In genomic region chr9:3783156-3783555, GRCh38 we compare ENCODE assay signal across 26 cellular contexts.
"Had no signal": no experiment of that assay in that cellular context is flagged by ENCODE, and none has a peak within 500 bp of the region (broad histone marks: within the 10 kb centered on the region; RNA-seq: fewer than 3 reads in every experiment).

No MANE protein-coding gene starts in this region.

- H3K27ac ChIP-seq: gastrocnemius medialis, heart left ventricle, hepatocyte, left lung, ovary, right lobe of liver, stomach, thyroid gland, vagina had no signal

- H3K79me2 ChIP-seq: hepatocyte had no signal

- H3K9me3 Mint-ChIP-seq: stimulated activated effector memory CD8-positive, alpha-beta T cell treated with anti-CD3 and anti-CD28 coated beads, Interleukin-12 subunit alpha, Interleukin-12 subunit beta, amount 100 ng/mL, for 72 hours had no signal

- H3K4me1 Mint-ChIP-seq: naive thymus-derived CD4-positive, alpha-beta T cell; nephron; stimulated activated effector memory CD8-positive, alpha-beta T cell treated with anti-CD3 and anti-CD28 coated beads, Interleukin-12 subunit alpha, Interleukin-12 subunit beta, amount 100 ng/mL, for 72 hours had no signal

- H3K9me3 ChIP-seq: gastrocnemius medialis, ovary, right lobe of liver, thyroid gland, vagina had no signal

- H2AFZ ChIP-seq: hepatocyte had no signal

- H3K4me3 ChIP-seq: gastrocnemius medialis, heart left ventricle, hepatocyte, left lung, ovary, right lobe of liver, smooth muscle cell, stomach, thyroid gland, vagina had no signal

- DNase-seq: cerebellar nuclear complex; cortex of kidney; gastrocnemius medialis; heart left ventricle; left cardiac atrium; left lung; mesendoderm; midbrain; naive thymus-derived CD4-positive, alpha-beta T cell; nucleus accumbens; ovary; posterior cingulate gyrus; right lobe of liver; stimulated activated CD4-positive, alpha-beta T cell treated with anti-CD3 and anti-CD28 coated beads, Interleukin-12 subunit alpha, Interleukin-12 subunit beta, amount 100 ng/mL, for 4 hours; stimulated activated CD4-positive, alpha-beta T cell treated with anti-CD3 and anti-CD28 coated beads, Interleukin-1b, Interleukin-23, amount 100 ng/mL, for 48 hours; stimulated activated CD4-positive, alpha-beta T cell treated with anti-CD3 and anti-CD28 coated beads, Interleukin-4, amount 100 ng/mL, for 1 hour; stimulated activated naive CD4-positive, alpha-beta T cell treated with Interleukin-2 at 50 U/mL for 16 hours; stomach; thyroid gland; trophoblast cell had no signal

- H3K4me3 Mint-ChIP-seq: naive thymus-derived CD4-positive, alpha-beta T cell; nephron; stimulated activated effector memory CD8-positive, alpha-beta T cell treated with anti-CD3 and anti-CD28 coated beads, Interleukin-12 subunit alpha, Interleukin-12 subunit beta, amount 100 ng/mL, for 72 hours had no signal

- ATAC-seq: esophagus mucosa; gastrocnemius medialis; heart left ventricle; left cardiac atrium; left lung; naive thymus-derived CD4-positive, alpha-beta T cell; right lobe of liver; stimulated activated effector memory CD8-positive, alpha-beta T cell treated with anti-CD3 and anti-CD28 coated beads, Interleukin-12 subunit alpha, Interleukin-12 subunit beta, amount 100 ng/mL, for 72 hours had no signal

- H3K27ac Mint-ChIP-seq: naive thymus-derived CD4-positive, alpha-beta T cell; nephron; stimulated activated effector memory CD8-positive, alpha-beta T cell treated with anti-CD3 and anti-CD28 coated beads, Interleukin-12 subunit alpha, Interleukin-12 subunit beta, amount 100 ng/mL, for 72 hours had no signal

- H3K4me1 ChIP-seq: gastrocnemius medialis, heart left ventricle, left lung, right lobe of liver, stomach, thyroid gland, vagina had no signal

- H3K27me3 ChIP-seq: gastrocnemius medialis, heart left ventricle, hepatocyte, left lung, ovary, right lobe of liver, stomach, thyroid gland, vagina had no signal

- H3K4me2 ChIP-seq: hepatocyte, smooth muscle cell had no signal

- H3K36me3 Mint-ChIP-seq: naive thymus-derived CD4-positive, alpha-beta T cell; stimulated activated effector memory CD8-positive, alpha-beta T cell treated with anti-CD3 and anti-CD28 coated beads, Interleukin-12 subunit alpha, Interleukin-12 subunit beta, amount 100 ng/mL, for 72 hours had no signal

- H3K36me3 ChIP-seq: gastrocnemius medialis, heart left ventricle, left lung, ovary, right lobe of liver, stomach, thyroid gland, vagina had no signal
